Comparison of ENCODE assay signal across 16 cellular contexts in the genomic region with DNA sequence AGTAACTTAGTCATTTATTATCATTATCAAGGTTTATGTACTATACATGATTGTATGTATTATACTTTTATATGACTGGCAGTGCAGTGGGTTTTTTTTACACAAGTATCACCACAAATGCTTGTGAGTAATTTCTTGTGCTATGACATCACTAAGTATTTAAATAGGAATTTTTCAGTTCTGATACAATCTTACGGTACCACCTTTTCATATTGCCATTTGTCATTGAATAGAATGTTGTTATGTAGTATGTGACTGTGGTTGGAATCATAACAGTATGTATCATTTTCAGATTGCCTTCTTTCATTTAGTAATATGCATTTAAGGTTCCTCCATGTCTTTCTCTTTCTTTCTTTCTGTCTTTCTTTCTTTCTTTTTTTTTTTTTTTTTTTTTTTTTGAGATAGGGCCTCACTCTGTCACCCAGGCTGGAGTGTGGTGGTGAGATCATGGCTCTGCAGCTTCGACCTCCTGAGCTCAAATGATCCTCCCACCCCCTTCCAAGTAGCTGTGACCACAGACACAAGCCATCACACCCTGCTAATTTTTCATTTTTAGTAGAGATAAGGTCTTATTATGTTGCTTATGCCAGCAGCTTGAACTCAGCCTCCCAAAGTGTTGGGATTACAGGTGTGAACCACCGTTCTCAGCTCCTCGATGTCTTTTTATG. TPM values are rescaled to one million over a fixed set of nuclear protein-coding genes. Genes with fewer than 3 reads are reported as not detected.
A peak's percentile ranks its signal among the peaks of the same experiment; 100 is the strongest.
DNase-seq lines count a peak whose midpoint lies in the region; ATAC-seq, FAIRE-seq and TF ChIP-seq lines count a peak whose summit lies in the region.
"Had no signal": no experiment of that assay in that cellular context is flagged by ENCODE, and none has a peak within 500 bp of the region (broad histone marks: within the 10 kb centered on the region; RNA-seq: fewer than 3 reads in every experiment).

No MANE protein-coding gene starts in this region.

- 66% methylated on average over 4 of the region's 4 CpGs for whole genome bisulfite sequencing in K562 (ENCODE audit: insufficient coverage, low coverage, missing lambda C conversion rate)

- intact Hi-C loops in K562 (cut with micrococcal nuclease): no loop called here

- H3K4me2 ChIP-seq in K562 (ENCODE audit: insufficient read depth, low read length): no peak overlapping the region

- no peak overlapping the region for H3K4me3 ChIP-seq in K562
- H3K4me3 ChIP-seq: coronary artery, Peyer's patch had no signal

- peak overlapping the region; percentile 66 for H3K27ac Mint-ChIP-seq in activated CD8-positive, alpha-beta T cell treated with anti-CD3 and anti-CD28 coated beads, Interleukin-2, amount 10 ng/mL, durations not matched to agents 7 days and 5 days

- peak; percentile 62 for DNase-seq in activated naive CD4-positive, alpha-beta T cell treated with Interleukin-2 at 50 U/mL for 16 hours
- no peak for DNase-seq in activated naive CD4-positive, alpha-beta T cell (lab: John Stamatoyannopoulos, UW)
- DNase-seq in activated CD8-positive, alpha-beta T cell treated with anti-CD3 and anti-CD28 coated beads, Interleukin-2, amount 10 ng/mL, durations not matched to agents 7 days and 5 days: peak; percentile 53
- no peak for DNase-seq in K562 (ENCODE audit: extremely low read depth in 1 of 4, low spot score in 3 of 4)
- no peak for DNase-seq in stimulated activated naive CD8-positive, alpha-beta T cell treated with anti-CD3 and anti-CD28 coated beads, Interleukin-15, Interleukin-2, amounts not matched to agents 100 U/mL and 50 U/mL, for 24 hours
- DNase-seq in DMS 273 treated with DMSO at 0.1 percent for 48 hours (lab: John Stamatoyannopoulos, UW): no peak
- DNase-seq in SHP77 (lab: John Stamatoyannopoulos, UW): no peak
- DNase-seq: Calu3, GF-D8, GOT3, NCI-H1105 treated with DMSO at 0.1 percent for 48 hours, NCI-H2171, Peyer's patch had no signal

- no TSS peak for BruUV-seq in K562 (replicated peaks; lab: Mats Ljungman, UMichigan)

- no peak for FAIRE-seq in K562 (lab: Jason Lieb, UNC)

- peaks cover 72% of the 10 kb centered on the region for H3K36me3 Mint-ChIP-seq in activated CD8-positive, alpha-beta T cell treated with anti-CD3 and anti-CD28 coated beads, Interleukin-2, amount 10 ng/mL, durations not matched to agents 7 days and 5 days (ENCODE audit: low read depth)

- no peak for TF ChIP-seq EP300 in K562 (IDR thresholded peaks at IDR 0.05; ENCODE audit: low read length)

- H4K20me1 ChIP-seq in K562 (replicated peaks; ENCODE audit: control insufficient read depth, insufficient read depth, low read length): no peaks in the 10 kb centered on the region

- H3K4me1 ChIP-seq in K562 (replicated peaks in 1 of 2; ENCODE audit: control insufficient read depth in 2 of 2, insufficient read depth in 2 of 2, low read length in 2 of 2): no peaks in the 10 kb centered on the region
- H3K4me1 ChIP-seq: parathyroid adenoma had no signal

- CTCF ChIA-PET in activated CD8-positive, alpha-beta T cell treated with anti-CD3 and anti-CD28 coated beads, Interleukin-2, amount 10 ng/mL, durations not matched to agents 7 days and 5 days (lab: Charles Lee): interaction anchor here (8.2 kb wide), 1 partner anchor 18 kb away, joined by 111 read pairs; a partner anchor contains a TSS
- CTCF ChIA-PET in K562 (lab: Yijun Ruan, JAX; ENCODE audit: low intra/inter-chr PET ratio): no interaction called here

- no peak for TF ChIP-seq POLR2A in K562 (conservative IDR thresholded peaks at IDR 0.05)

- no peak overlapping the region for H2AFZ ChIP-seq in K562 (ENCODE audit: low read depth, low read length)
- H2AFZ ChIP-seq: parathyroid adenoma had no signal

- in situ Hi-C loops in K562 (cut with MboI): no loop called here

- peaks cover 4% of the 10 kb centered on the region; the same call in 2 of the 3 replicates for H3K36me3 ChIP-seq in K562 (ENCODE audit: control insufficient read depth, insufficient read depth, low read length)
- H3K36me3 ChIP-seq: Peyer's patch had no signal

- no peak overlapping the region for H3K27ac ChIP-seq in K562 (ENCODE audit: extremely low read depth, low read depth, low read length)
- H3K27ac ChIP-seq: coronary artery, parathyroid adenoma, Peyer's patch had no signal

- H3K9me1 ChIP-seq in K562 (ENCODE audit: control insufficient read depth, insufficient read depth, low read length): no peaks in the 10 kb centered on the region

- no peaks in the 10 kb centered on the region for H3K9me3 Mint-ChIP-seq in activated CD8-positive, alpha-beta T cell treated with anti-CD3 and anti-CD28 coated beads, Interleukin-2, amount 10 ng/mL, durations not matched to agents 7 days and 5 days (ENCODE audit: insufficient read depth)

- no peak for TF ChIP-seq RAD21 in K562 (CRISPR knock-in tag; conservative IDR thresholded peaks at IDR 0.05 in 1 of 2, IDR thresholded peaks at IDR 0.05 in 1 of 2)

- H3K27me3 Mint-ChIP-seq in activated CD8-positive, alpha-beta T cell treated with anti-CD3 and anti-CD28 coated beads, Interleukin-2, amount 10 ng/mL, durations not matched to agents 7 days and 5 days (ENCODE audit: low read depth): no peaks in the 10 kb centered on the region

- H3K4me1 Mint-ChIP-seq in activated CD8-positive, alpha-beta T cell treated with anti-CD3 and anti-CD28 coated beads, Interleukin-2, amount 10 ng/mL, durations not matched to agents 7 days and 5 days (ENCODE audit: low read depth): peaks cover 62% of the 10 kb centered on the region

- no peaks in the 10 kb centered on the region for H3K9me3 ChIP-seq in K562 (replicated peaks; ENCODE audit: control insufficient read depth, insufficient read depth, low read depth, low read length)
- H3K9me3 ChIP-seq: Peyer's patch had no signal

- no peak overlapping the region for H3K9ac ChIP-seq in K562 (ENCODE audit: insufficient read depth in 1 of 2, low read depth in 2 of 2, low read length in 2 of 2)
- H3K9ac ChIP-seq: parathyroid adenoma had no signal

- no peak for TF ChIP-seq CTCF in K562 (IDR thresholded peaks at IDR 0.05 in 2 of 3, conservative IDR thresholded peaks at IDR 0.05 in 1 of 3; ENCODE audit: insufficient read depth in 2 of 3, low read depth in 1 of 3, low read length in 3 of 3)

- ATAC-seq in activated CD8-positive, alpha-beta T cell treated with anti-CD3 and anti-CD28 coated beads, Interleukin-2, amount 10 ng/mL, durations not matched to agents 7 days and 5 days: peak; percentile 22
- peak; percentile 70; the same call in 2 of the 3 replicates for ATAC-seq in K562
- peak; percentile 76 for ATAC-seq in stimulated activated naive CD8-positive, alpha-beta T cell treated with anti-CD3 and anti-CD28 coated beads, Interleukin-15, Interleukin-2, amounts not matched to agents 100 U/mL and 50 U/mL, for 24 hours
- no peak for ATAC-seq in HG03280 (IDR thresholded peaks at IDR 0.05; ENCODE audit: unreplicated experiment)

- no peaks in the 10 kb centered on the region for H3K27me3 ChIP-seq in K562 (ENCODE audit: control insufficient read depth in 2 of 2, insufficient read depth in 2 of 2, low read length in 2 of 2)
- H3K27me3 ChIP-seq: Peyer's patch had no signal

- POLR2A ChIA-PET in activated CD8-positive, alpha-beta T cell treated with anti-CD3 and anti-CD28 coated beads, Interleukin-2, amount 10 ng/mL, durations not matched to agents 7 days and 5 days (lab: Charles Lee): interaction anchor here (8.7 kb wide), 1 partner anchor 17 kb away, joined by 375 read pairs; a partner anchor contains a TSS
- POLR2A ChIA-PET in K562 (lab: Yijun Ruan, JAX): interaction anchor here (1.1 to 2.3 kb wide), 4 partner anchors 9 to 35 kb away, joined by 3 to 9 read pairs (median 4); a partner anchor contains a TSS

- no peaks in the 10 kb centered on the region for H3K79me2 ChIP-seq in K562 (ENCODE audit: control insufficient read depth, insufficient read depth, low read length)
- H3K79me2 ChIP-seq: parathyroid adenoma had no signal

- peak overlapping the region; percentile 25 for H3K4me3 Mint-ChIP-seq in activated CD8-positive, alpha-beta T cell treated with anti-CD3 and anti-CD28 coated beads, Interleukin-2, amount 10 ng/mL, durations not matched to agents 7 days and 5 days

RNA-seq across cellular contexts. Expression of a gene that starts 18.6 kb away (rescaled TPM):
- total RNA-seq in activated CD8-positive, alpha-beta T cell treated with anti-CD3 and anti-CD28 coated beads, Interleukin-2, amount 10 ng/mL, durations not matched to agents 7 days and 5 days: 100 to 1,000 TPM; 206 to 214 TPM
- 94.8 and 383 TPM in 2 replicates for total RNA-seq in K562 (2011; cell fraction: chromatin; rRNA removed; ENCODE audit: low replicate concordance)
- total RNA-seq in K562 (2011; cell fraction: nucleolus; rRNA removed): 55.4 and 62.4 TPM in 2 replicates
- 146 and 241 TPM in 2 replicates for total RNA-seq in K562 (2011; cell fraction: nucleoplasm; rRNA removed)
- total RNA-seq in K562 (2014; rRNA removed) (22.6 and 34.8 TPM in 2 replicates), K562 (2014; rRNA removed; fragmentation: Illumina TruSeq; extraction: Trizol) (44.0 and 45.4 TPM in 2 replicates), K562 (2015; rRNA removed; fragmentation: Illumina TruSeq; extraction: Trizol) (41.4 and 43.0 TPM in 2 replicates), K562 (2021) (26.2 and 26.9 TPM in 2 replicates)
- polyA plus RNA-seq in K562 (2011; rRNA removed) (42.4 and 46.8 TPM in 2 replicates), K562 (2014; fragmentation: Illumina TruSeq; extraction: Trizol) (16.8 and 23.0 TPM in 2 replicates), K562 (2014; fragmentation: Nextera tagmentation; extraction: Ambion mirVana) (1 to 10 TPM; 8.3 to 9.0 TPM), K562 (2014; rRNA removed) (24.3 and 24.7 TPM in 2 replicates)
- 6.2 and 19.0 TPM in 2 replicates for polyA plus RNA-seq in K562 (2011; cell fraction: cytosol; rRNA removed)
- 58.4 and 79.4 TPM in 2 replicates for polyA plus RNA-seq in K562 (2011; cell fraction: nucleus; rRNA removed)
- polyA plus RNA-seq in K562 (2012): 11.2 and 15.4 TPM in 2 replicates
- polyA minus RNA-seq in K562 (2011; rRNA and poly(A)+ RNA removed): 125 and 138 TPM in 2 replicates
- 19.8 and 31.4 TPM in 2 replicates for polyA minus RNA-seq in K562 (2011; cell fraction: cytosol; rRNA and poly(A)+ RNA removed)
- 130 and 239 TPM in 2 replicates for polyA minus RNA-seq in K562 (2011; cell fraction: nucleus; rRNA and poly(A)+ RNA removed)

RNA-seq across cellular contexts. Expression of a gene that starts 19.1 kb away (rescaled TPM):
- total RNA-seq in activated CD8-positive, alpha-beta T cell treated with anti-CD3 and anti-CD28 coated beads, Interleukin-2, amount 10 ng/mL, durations not matched to agents 7 days and 5 days: 10 to 100 TPM; 46.7 to 57.2 TPM
- total RNA-seq in K562 (2011; cell fraction: chromatin; rRNA removed; ENCODE audit: low replicate concordance): 23.8 and 90.2 TPM in 2 replicates
- 13.3 and 24.3 TPM in 2 replicates for total RNA-seq in K562 (2011; cell fraction: nucleolus; rRNA removed)
- total RNA-seq in K562 (2011; cell fraction: nucleoplasm; rRNA removed): 29.5 and 35.3 TPM in 2 replicates
- total RNA-seq in K562 (2014; rRNA removed) (16.1 and 18.8 TPM in 2 replicates), K562 (2014; rRNA removed; fragmentation: Illumina TruSeq; extraction: Trizol) (30.0 and 35.1 TPM in 2 replicates), K562 (2015; rRNA removed; fragmentation: Illumina TruSeq; extraction: Trizol) (27.4 and 27.7 TPM in 2 replicates), K562 (2021) (21.6 and 22.1 TPM in 2 replicates)
- polyA plus RNA-seq in K562 (2011; rRNA removed) (21.1 and 24.4 TPM in 2 replicates), K562 (2014; fragmentation: Illumina TruSeq; extraction: Trizol) (19.2 and 22.8 TPM in 2 replicates), K562 (2014; fragmentation: Nextera tagmentation; extraction: Ambion mirVana) (10 to 100 TPM in 1 of 2 experiments, 1 to 10 TPM in 1; 8.8 to 11.1 TPM), K562 (2014; rRNA removed) (15.9 and 17.3 TPM in 2 replicates)
- polyA plus RNA-seq in K562 (2011; cell fraction: cytosol; rRNA removed): 5.4 and 8.4 TPM in 2 replicates
- polyA plus RNA-seq in K562 (2011; cell fraction: nucleus; rRNA removed): 25.9 and 29.4 TPM in 2 replicates
- polyA plus RNA-seq in K562 (2012): 8.5 and 11.3 TPM in 2 replicates
- polyA minus RNA-seq in K562 (2011; rRNA and poly(A)+ RNA removed): 56.2 and 59.9 TPM in 2 replicates
- 14.9 and 19.6 TPM in 2 replicates for polyA minus RNA-seq in K562 (2011; cell fraction: cytosol; rRNA and poly(A)+ RNA removed)
- 22.9 and 42.9 TPM in 2 replicates for polyA minus RNA-seq in K562 (2011; cell fraction: nucleus; rRNA and poly(A)+ RNA removed)

Comparison
In these comparisons a context has a peak if more than half of its experiments do, and no peak if none do; other contexts are left out.
1. DNase-seq: peak in activated naive CD4-positive, alpha-beta T cell treated with Interleukin-2 at 50 U/mL for 16 hours (single experiment) and activated CD8-positive, alpha-beta T cell treated with anti-CD3 and anti-CD28 coated beads, Interleukin-2, amount 10 ng/mL, durations not matched to agents 7 days and 5 days (single experiment); none in activated naive CD4-positive, alpha-beta T cell (0 of 4), K562 (0 of 4), stimulated activated naive CD8-positive, alpha-beta T cell treated with anti-CD3 and anti-CD28 coated beads, Interleukin-15, Interleukin-2, amounts not matched to agents 100 U/mL and 50 U/mL, for 24 hours (single experiment), DMS 273 treated with DMSO at 0.1 percent for 48 hours (single experiment) and SHP77 (0 of 2).